In the genomic region with DNA sequence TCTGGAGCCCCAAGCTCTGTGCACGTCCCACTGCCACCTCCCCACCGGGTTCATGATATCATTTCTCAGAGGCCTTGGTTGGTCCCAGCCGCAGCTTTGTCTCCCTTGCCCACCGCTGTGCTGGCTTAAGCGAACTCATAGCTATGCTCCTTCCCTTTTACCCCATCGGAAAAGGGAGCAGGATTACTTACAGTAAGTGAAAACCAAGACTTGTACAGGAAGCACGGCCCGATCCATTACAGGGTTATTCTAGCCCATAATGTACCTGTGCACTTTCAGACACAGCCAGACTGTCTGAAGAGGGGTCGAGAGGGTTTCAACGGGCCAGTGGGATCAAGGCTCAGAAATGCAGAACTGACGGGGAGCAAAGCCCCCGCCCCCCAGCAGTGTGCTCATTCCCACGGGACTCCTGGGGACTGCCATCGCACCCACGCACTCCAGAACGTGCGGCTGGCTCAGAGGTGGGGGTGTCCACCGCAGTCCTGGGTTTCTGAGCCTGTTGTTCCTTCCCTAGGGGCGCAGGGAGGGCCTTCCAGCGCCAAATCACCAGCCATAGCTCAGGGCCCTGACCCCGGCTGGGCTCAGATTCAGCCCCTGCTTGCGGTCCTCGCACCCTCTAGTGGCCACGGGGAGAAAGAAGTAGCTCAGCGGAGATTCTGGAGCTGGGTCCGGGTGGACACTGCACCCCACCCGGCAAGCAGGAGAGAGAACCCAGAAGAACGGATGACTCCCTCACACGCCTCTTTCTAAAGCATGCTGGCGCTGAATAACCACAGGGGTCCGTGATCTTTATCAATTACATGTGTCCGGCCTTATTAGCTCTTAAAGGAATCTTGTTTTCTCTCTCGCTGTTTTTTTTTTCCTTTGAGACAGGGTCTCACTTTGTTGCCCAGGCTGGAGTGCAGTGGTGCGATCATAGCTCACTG, we compare ENCODE assay signal across 1 cellular context.
TF ChIP-seq lines count a peak whose summit lies in the region.

No MANE protein-coding gene starts in this region.

TF ChIP-seq in HepG2, 621 proteins besides CTCF, POLR2A, EP300 and RAD21 (continued from another document and continues in another):
- TF ChIP-seq, protein P1, sequence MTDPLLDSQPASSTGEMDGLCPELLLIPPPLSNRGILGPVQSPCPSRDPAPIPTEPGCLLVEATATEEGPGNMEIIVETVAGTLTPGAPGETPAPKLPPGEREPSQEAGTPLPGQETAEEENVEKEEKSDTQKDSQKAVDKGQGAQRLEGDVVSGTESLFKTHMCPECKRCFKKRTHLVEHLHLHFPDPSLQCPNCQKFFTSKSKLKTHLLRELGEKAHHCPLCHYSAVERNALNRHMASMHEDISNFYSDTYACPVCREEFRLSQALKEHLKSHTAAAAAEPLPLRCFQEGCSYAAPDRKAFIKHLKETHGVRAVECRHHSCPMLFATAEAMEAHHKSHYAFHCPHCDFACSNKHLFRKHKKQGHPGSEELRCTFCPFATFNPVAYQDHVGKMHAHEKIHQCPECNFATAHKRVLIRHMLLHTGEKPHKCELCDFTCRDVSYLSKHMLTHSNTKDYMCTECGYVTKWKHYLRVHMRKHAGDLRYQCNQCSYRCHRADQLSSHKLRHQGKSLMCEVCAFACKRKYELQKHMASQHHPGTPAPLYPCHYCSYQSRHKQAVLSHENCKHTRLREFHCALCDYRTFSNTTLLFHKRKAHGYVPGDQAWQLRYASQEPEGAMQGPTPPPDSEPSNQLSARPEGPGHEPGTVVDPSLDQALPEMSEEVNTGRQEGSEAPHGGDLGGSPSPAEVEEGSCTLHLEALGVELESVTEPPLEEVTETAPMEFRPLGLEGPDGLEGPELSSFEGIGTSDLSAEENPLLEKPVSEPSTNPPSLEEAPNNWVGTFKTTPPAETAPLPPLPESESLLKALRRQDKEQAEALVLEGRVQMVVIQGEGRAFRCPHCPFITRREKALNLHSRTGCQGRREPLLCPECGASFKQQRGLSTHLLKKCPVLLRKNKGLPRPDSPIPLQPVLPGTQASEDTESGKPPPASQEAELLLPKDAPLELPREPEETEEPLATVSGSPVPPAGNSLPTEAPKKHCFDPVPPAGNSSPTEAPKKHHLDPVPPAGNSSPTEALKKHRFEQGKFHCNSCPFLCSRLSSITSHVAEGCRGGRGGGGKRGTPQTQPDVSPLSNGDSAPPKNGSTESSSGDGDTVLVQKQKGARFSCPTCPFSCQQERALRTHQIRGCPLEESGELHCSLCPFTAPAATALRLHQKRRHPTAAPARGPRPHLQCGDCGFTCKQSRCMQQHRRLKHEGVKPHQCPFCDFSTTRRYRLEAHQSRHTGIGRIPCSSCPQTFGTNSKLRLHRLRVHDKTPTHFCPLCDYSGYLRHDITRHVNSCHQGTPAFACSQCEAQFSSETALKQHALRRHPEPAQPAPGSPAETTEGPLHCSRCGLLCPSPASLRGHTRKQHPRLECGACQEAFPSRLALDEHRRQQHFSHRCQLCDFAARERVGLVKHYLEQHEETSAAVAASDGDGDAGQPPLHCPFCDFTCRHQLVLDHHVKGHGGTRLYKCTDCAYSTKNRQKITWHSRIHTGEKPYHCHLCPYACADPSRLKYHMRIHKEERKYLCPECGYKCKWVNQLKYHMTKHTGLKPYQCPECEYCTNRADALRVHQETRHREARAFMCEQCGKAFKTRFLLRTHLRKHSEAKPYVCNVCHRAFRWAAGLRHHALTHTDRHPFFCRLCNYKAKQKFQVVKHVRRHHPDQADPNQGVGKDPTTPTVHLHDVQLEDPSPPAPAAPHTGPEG (CRISPR knock-in tag; IDR thresholded peaks at IDR 0.05), result peak; percentile 91
- TF ChIP-seq SKI (IDR thresholded peaks at IDR 0.05; ENCODE audit: partially characterized antibody) (peak; percentile 41), KAT2B (IDR thresholded peaks at IDR 0.05; ENCODE audit: borderline replicate concordance, low read depth, low read length) (no peak), KLF15 (CRISPR knock-in tag; IDR thresholded peaks at IDR 0.05; ENCODE audit: borderline replicate concordance) (no peak), CREB1 (IDR thresholded peaks at IDR 0.05) (no peak), CREB1 (CRISPR knock-in tag; IDR thresholded peaks at IDR 0.05) (no peak), DNMT3B (CRISPR knock-in tag; conservative IDR thresholded peaks at IDR 0.05) (no peak), KDM1A (CRISPR knock-in tag; IDR thresholded peaks at IDR 0.05) (0 out of 2 replicates have a peak, but pooled peaks have one; percentile 32), SRSF4 (IDR thresholded peaks at IDR 0.05; ENCODE audit: low read depth, low read length, poor library complexity, severe bottlenecking) (no peak), HOXA5 (CRISPR knock-in tag; IDR thresholded peaks at IDR 0.05) (0 out of 2 replicates have a peak, but pooled peaks have one; percentile 65), ZNF317 (CRISPR knock-in tag; IDR thresholded peaks at IDR 0.05) (peak; percentile 82), SIX1 (CRISPR knock-in tag; IDR thresholded peaks at IDR 0.05; ENCODE audit: borderline replicate concordance) (peak; percentile 64), THAP11 (CRISPR knock-in tag; IDR thresholded peaks at IDR 0.05) (peak; percentile 75), ZNF564 (CRISPR knock-in tag; IDR thresholded peaks at IDR 0.05) (no peak), ZNF543 (CRISPR knock-in tag; IDR thresholded peaks at IDR 0.05) (0 out of 2 replicates have a peak, but pooled peaks have one; percentile 68), DPF2 (CRISPR knock-in tag; IDR thresholded peaks at IDR 0.05; ENCODE audit: borderline replicate concordance, low read depth) (0 out of 2 replicates have a peak, but pooled peaks have one; percentile 44), ZNF501 (CRISPR knock-in tag; IDR thresholded peaks at IDR 0.05) (peak; percentile 95), SP1 (IDR thresholded peaks at IDR 0.05) (no peak), SP1 (CRISPR knock-in tag; IDR thresholded peaks at IDR 0.05) (peak; percentile 23; the same call in 1 of the 2 replicates), ELF4 (CRISPR knock-in tag; IDR thresholded peaks at IDR 0.05; ENCODE audit: borderline replicate concordance) (no peak), ZZZ3 (CRISPR knock-in tag; IDR thresholded peaks at IDR 0.05; ENCODE audit: borderline replicate concordance) (peak; percentile 14; the same call in 1 of the 2 replicates), SMARCC2 (IDR thresholded peaks at IDR 0.05) (no peak), ZNF790 (CRISPR knock-in tag; IDR thresholded peaks at IDR 0.05; ENCODE audit: borderline replicate concordance) (no peak), ATAD3A (CRISPR knock-in tag; IDR thresholded peaks at IDR 0.05) (no peak), SMARCE1 (IDR thresholded peaks at IDR 0.05; ENCODE audit: borderline replicate concordance) (no peak), CBX1 (IDR thresholded peaks at IDR 0.05; ENCODE audit: low read depth) (no peak), CENPX (CRISPR knock-in tag; IDR thresholded peaks at IDR 0.05) (no peak), ZMYM3 (CRISPR knock-in tag; IDR thresholded peaks at IDR 0.05) (peak; percentile 62; the same call in 1 of the 2 replicates), PHF21A (CRISPR knock-in tag; IDR thresholded peaks at IDR 0.05) (peak; percentile 53; the same call in 1 of the 2 replicates), ZNF768 (CRISPR knock-in tag; IDR thresholded peaks at IDR 0.05) (peak; percentile 75), BRD4 (CRISPR knock-in tag; IDR thresholded peaks at IDR 0.05) (peak; percentile 60; the same call in 1 of the 2 replicates), SCMH1 (CRISPR knock-in tag; IDR thresholded peaks at IDR 0.05; ENCODE audit: borderline replicate concordance) (no peak)
- TF ChIP-seq, protein P2, sequence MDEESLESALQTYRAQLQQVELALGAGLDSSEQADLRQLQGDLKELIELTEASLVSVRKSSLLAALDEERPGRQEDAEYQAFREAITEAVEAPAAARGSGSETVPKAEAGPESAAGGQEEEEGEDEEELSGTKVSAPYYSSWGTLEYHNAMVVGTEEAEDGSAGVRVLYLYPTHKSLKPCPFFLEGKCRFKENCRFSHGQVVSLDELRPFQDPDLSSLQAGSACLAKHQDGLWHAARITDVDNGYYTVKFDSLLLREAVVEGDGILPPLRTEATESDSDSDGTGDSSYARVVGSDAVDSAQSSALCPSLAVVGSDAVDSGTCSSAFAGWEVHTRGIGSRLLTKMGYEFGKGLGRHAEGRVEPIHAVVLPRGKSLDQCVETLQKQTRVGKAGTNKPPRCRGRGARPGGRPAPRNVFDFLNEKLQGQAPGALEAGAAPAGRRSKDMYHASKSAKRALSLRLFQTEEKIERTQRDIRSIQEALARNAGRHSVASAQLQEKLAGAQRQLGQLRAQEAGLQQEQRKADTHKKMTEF (CRISPR knock-in tag; IDR thresholded peaks at IDR 0.05), result peak; percentile 81; the same call in 1 of the 2 replicates
- TF ChIP-seq, protein P3, sequence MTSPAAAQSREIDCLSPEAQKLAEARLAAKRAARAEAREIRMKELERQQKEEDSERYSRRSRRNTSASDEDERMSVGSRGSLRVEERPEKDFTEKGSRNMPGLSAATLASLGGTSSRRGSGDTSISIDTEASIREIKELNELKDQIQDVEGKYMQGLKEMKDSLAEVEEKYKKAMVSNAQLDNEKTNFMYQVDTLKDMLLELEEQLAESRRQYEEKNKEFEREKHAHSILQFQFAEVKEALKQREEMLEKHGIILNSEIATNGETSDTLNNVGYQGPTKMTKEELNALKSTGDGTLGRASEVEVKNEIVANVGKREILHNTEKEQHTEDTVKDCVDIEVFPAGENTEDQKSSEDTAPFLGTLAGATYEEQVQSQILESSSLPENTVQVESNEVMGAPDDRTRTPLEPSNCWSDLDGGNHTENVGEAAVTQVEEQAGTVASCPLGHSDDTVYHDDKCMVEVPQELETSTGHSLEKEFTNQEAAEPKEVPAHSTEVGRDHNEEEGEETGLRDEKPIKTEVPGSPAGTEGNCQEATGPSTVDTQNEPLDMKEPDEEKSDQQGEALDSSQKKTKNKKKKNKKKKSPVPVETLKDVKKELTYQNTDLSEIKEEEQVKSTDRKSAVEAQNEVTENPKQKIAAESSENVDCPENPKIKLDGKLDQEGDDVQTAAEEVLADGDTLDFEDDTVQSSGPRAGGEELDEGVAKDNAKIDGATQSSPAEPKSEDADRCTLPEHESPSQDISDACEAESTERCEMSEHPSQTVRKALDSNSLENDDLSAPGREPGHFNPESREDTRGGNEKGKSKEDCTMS (CRISPR knock-in tag; conservative IDR thresholded peaks at IDR 0.05), result no peak; the same call in 1 of the 2 replicates
- TF ChIP-seq, protein P4, sequence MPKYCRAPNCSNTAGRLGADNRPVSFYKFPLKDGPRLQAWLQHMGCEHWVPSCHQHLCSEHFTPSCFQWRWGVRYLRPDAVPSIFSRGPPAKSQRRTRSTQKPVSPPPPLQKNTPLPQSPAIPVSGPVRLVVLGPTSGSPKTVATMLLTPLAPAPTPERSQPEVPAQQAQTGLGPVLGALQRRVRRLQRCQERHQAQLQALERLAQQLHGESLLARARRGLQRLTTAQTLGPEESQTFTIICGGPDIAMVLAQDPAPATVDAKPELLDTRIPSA (CRISPR knock-in tag; IDR thresholded peaks at IDR 0.05; ENCODE audit: borderline replicate concordance), result no peak; the same call in 1 of the 2 replicates
- TF ChIP-seq, protein P5, sequence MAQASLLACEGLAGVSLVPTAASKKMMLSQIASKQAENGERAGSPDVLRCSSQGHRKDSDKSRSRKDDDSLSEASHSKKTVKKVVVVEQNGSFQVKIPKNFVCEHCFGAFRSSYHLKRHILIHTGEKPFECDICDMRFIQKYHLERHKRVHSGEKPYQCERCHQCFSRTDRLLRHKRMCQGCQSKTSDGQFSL (CRISPR knock-in tag; IDR thresholded peaks at IDR 0.05), result peak; percentile 70; the same call in 1 of the 2 replicates
- TF ChIP-seq, protein P6, sequence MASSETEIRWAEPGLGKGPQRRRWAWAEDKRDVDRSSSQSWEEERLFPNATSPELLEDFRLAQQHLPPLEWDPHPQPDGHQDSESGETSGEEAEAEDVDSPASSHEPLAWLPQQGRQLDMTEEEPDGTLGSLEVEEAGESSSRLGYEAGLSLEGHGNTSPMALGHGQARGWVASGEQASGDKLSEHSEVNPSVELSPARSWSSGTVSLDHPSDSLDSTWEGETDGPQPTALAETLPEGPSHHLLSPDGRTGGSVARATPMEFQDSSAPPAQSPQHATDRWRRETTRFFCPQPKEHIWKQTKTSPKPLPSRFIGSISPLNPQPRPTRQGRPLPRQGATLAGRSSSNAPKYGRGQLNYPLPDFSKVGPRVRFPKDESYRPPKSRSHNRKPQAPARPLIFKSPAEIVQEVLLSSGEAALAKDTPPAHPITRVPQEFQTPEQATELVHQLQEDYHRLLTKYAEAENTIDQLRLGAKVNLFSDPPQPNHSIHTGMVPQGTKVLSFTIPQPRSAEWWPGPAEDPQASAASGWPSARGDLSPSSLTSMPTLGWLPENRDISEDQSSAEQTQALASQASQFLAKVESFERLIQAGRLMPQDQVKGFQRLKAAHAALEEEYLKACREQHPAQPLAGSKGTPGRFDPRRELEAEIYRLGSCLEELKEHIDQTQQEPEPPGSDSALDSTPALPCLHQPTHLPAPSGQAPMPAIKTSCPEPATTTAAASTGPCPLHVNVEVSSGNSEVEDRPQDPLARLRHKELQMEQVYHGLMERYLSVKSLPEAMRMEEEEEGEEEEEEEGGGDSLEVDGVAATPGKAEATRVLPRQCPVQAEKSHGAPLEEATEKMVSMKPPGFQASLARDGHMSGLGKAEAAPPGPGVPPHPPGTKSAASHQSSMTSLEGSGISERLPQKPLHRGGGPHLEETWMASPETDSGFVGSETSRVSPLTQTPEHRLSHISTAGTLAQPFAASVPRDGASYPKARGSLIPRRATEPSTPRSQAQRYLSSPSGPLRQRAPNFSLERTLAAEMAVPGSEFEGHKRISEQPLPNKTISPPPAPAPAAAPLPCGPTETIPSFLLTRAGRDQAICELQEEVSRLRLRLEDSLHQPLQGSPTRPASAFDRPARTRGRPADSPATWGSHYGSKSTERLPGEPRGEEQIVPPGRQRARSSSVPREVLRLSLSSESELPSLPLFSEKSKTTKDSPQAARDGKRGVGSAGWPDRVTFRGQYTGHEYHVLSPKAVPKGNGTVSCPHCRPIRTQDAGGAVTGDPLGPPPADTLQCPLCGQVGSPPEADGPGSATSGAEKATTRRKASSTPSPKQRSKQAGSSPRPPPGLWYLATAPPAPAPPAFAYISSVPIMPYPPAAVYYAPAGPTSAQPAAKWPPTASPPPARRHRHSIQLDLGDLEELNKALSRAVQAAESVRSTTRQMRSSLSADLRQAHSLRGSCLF (CRISPR knock-in tag; IDR thresholded peaks at IDR 0.05; ENCODE audit: borderline replicate concordance), result no peak
- TF ChIP-seq, protein P7, sequence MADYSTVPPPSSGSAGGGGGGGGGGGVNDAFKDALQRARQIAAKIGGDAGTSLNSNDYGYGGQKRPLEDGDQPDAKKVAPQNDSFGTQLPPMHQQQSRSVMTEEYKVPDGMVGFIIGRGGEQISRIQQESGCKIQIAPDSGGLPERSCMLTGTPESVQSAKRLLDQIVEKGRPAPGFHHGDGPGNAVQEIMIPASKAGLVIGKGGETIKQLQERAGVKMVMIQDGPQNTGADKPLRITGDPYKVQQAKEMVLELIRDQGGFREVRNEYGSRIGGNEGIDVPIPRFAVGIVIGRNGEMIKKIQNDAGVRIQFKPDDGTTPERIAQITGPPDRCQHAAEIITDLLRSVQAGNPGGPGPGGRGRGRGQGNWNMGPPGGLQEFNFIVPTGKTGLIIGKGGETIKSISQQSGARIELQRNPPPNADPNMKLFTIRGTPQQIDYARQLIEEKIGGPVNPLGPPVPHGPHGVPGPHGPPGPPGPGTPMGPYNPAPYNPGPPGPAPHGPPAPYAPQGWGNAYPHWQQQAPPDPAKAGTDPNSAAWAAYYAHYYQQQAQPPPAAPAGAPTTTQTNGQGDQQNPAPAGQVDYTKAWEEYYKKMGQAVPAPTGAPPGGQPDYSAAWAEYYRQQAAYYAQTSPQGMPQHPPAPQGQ (CRISPR knock-in tag; IDR thresholded peaks at IDR 0.05; ENCODE audit: borderline replicate concordance), result no peak
